Comparison of ENCODE assay signal across 8 cellular contexts in genomic region chr11:68004551-68005335, GRCh38. TPM values are rescaled to one million over a fixed set of nuclear protein-coding genes. Genes with fewer than 3 reads are reported as not detected.
DNase-seq lines count a peak whose midpoint lies in the region; ATAC-seq and TF ChIP-seq lines count a peak whose summit lies in the region.

No MANE protein-coding gene starts in this region.

- H3K9me3 Mint-ChIP-seq in naive thymus-derived CD4-positive, alpha-beta T cell, result peaks cover 0 to 1% (median 0%) of the 10 kb centered on the region in 11 donors

- TF ChIP-seq CTCF in BJ (IDR thresholded peaks at IDR 0.05; ENCODE audit: insufficient read depth, low read depth, low read length) (no peak), IMR-90 (conservative IDR thresholded peaks at IDR 0.05; ENCODE audit: low read depth, low read length) (no peak), testis (IDR thresholded peaks at IDR 0.05) (no peak)

- H3K14ac ChIP-seq in IMR-90 (replicated peaks; ENCODE audit: low read depth, low read length), result peak overlapping the region; percentile 58; the same call in 1 of the 2 replicates

- in situ Hi-C loops in IMR-90 (cut with MboI; ENCODE audit: low sequenced_read_pairs) (no loop called here), T47D (cut with HindIII; ENCODE audit: low pct_unique_long_range_greater_than_20kb, low sequenced_read_pairs) (no loop called here)

- H3K4me3 ChIP-seq in BJ (ENCODE audit: low read depth, low read length), result peak overlapping the region; percentile 71; the same call in 1 of the 2 replicates
- no peak overlapping the region for H3K4me3 ChIP-seq in IMR-90 (ENCODE audit: insufficient read depth, low read depth, low read length)
- peak overlapping the region; percentile 64 for H3K4me3 ChIP-seq in naive thymus-derived CD4-positive, alpha-beta T cell (ENCODE audit: low read length)
- H3K4me3 ChIP-seq in testis, result no peak overlapping the region

- peak overlapping the region; percentile 10; the same call in 1 of the 2 replicates for H3K18ac ChIP-seq in IMR-90 (ENCODE audit: low read depth, low read length)

- H3K4me1 ChIP-seq in IMR-90 (ENCODE audit: control insufficient read depth, insufficient read depth, low read length), result peaks cover 9% of the 10 kb centered on the region
- H3K4me1 ChIP-seq in naive thymus-derived CD4-positive, alpha-beta T cell (ENCODE audit: control insufficient read depth in 2 of 2, insufficient read depth in 2 of 2, low read length in 2 of 2), result peaks cover 6 to 8% of the 10 kb centered on the region in 2 donors
- peaks cover 4% of the 10 kb centered on the region for H3K4me1 ChIP-seq in testis

- H3K4ac ChIP-seq in IMR-90 (ENCODE audit: low read depth, low read length), result peak overlapping the region; percentile 91

- POLR2A ChIA-PET in BJ (lab: Charles Lee), result no interaction called here
- POLR2A ChIA-PET in IMR-90 (lab: Charles Lee; ENCODE audit: unreplicated experiment), result no interaction called here
- POLR2A ChIA-PET in naive thymus-derived CD4-positive, alpha-beta T cell (lab: Charles Lee), result no interaction called here

- no peaks in the 10 kb centered on the region for H3K36me3 Mint-ChIP-seq in naive thymus-derived CD4-positive, alpha-beta T cell

- peak overlapping the region; percentile 15 to 74; a peak in 2 of 4 replicates for H4K8ac ChIP-seq in IMR-90 (ENCODE audit: low read depth in 2 of 2, low read length in 2 of 2)

- peak overlapping the region; percentile 43; the same call in 1 of the 2 replicates for H4K91ac ChIP-seq in IMR-90 (ENCODE audit: insufficient read depth, low read depth, low read length)

- CTCF ChIA-PET in BJ (lab: Yijun Ruan, JAX) (no interaction called here), IMR-90 (lab: Yijun Ruan, JAX) (no interaction called here)
- CTCF ChIA-PET in naive thymus-derived CD4-positive, alpha-beta T cell (lab: Charles Lee), result no interaction called here

- no peak overlapping the region for H3K27ac ChIP-seq in IMR-90 (ENCODE audit: insufficient read depth, low read length)
- H3K27ac ChIP-seq in naive thymus-derived CD4-positive, alpha-beta T cell (ENCODE audit: low read depth, low read length), result no peak overlapping the region
- no peak overlapping the region for H3K27ac ChIP-seq in testis

- peaks cover 8% of the 10 kb centered on the region; the same call in 1 of the 2 replicates for H3K9me1 ChIP-seq in IMR-90 (ENCODE audit: insufficient read depth, low read length)

- H3K4me2 ChIP-seq in IMR-90 (ENCODE audit: low read depth, low read length), result peak overlapping the region; percentile 95

- peak overlapping the region; percentile 28; the same call in 1 of the 2 replicates for H4K5ac ChIP-seq in IMR-90 (ENCODE audit: low read depth, low read length)

- peak overlapping the region; percentile 78 to 93 (median 85) for H3K4me3 Mint-ChIP-seq in naive thymus-derived CD4-positive, alpha-beta T cell

- DNase-seq in BJ (ENCODE audit: low read depth) (no peak), IMR-90 (no peak), T47D (ENCODE audit: low read depth in 1 of 2, low spot score in 1 of 2) (peak; percentile 87 to 99), testis (no peak), NCI-H2081 (lab: John Stamatoyannopoulos, UW) (no peak), NCI-H345 (lab: John Stamatoyannopoulos, UW) (no peak), AG20443 (ENCODE audit: low spot score) (no peak)
- DNase-seq in naive thymus-derived CD4-positive, alpha-beta T cell, result no peak

- no peak overlapping the region for H2BK15ac ChIP-seq in IMR-90 (ENCODE audit: low read depth, low read length)

- peaks cover 0 to 6% of the 10 kb centered on the region in 2 experiments; a peak in 2 of 4 replicates for H3K79me1 ChIP-seq in IMR-90 (ENCODE audit: low read depth in 1 of 2, low read length in 2 of 2)

- H3K36me3 ChIP-seq in BJ (ENCODE audit: control insufficient read depth, insufficient read depth, low read length) (no peaks in the 10 kb centered on the region), IMR-90 (ENCODE audit: control insufficient read depth, insufficient read depth, low read length) (no peaks in the 10 kb centered on the region), testis (ENCODE audit: low read depth, missing control alignments) (no peaks in the 10 kb centered on the region)
- no peaks in the 10 kb centered on the region for H3K36me3 ChIP-seq in naive thymus-derived CD4-positive, alpha-beta T cell (ENCODE audit: control insufficient read depth in 2 of 3, insufficient read depth in 3 of 3, low read length in 3 of 3)

- H2AK9ac ChIP-seq in IMR-90 (replicated peaks; ENCODE audit: low read depth, low read length, poor library complexity), result peak overlapping the region; percentile 93

- no peaks in the 10 kb centered on the region for H4K20me1 ChIP-seq in IMR-90 (ENCODE audit: insufficient read depth, low read length)

- peaks cover 7 to 31% (median 27%) of the 10 kb centered on the region in 7 donors for H3K4me1 Mint-ChIP-seq in naive thymus-derived CD4-positive, alpha-beta T cell

- no peak overlapping the region for H3K9ac ChIP-seq in IMR-90 (ENCODE audit: low read depth, low read length)

- H3K27ac Mint-ChIP-seq in naive thymus-derived CD4-positive, alpha-beta T cell, result peak overlapping the region in 8 of 9 donors; percentile 37 to 92 (median 82)

- H3K9me3 ChIP-seq in IMR-90 (ENCODE audit: control insufficient read depth, insufficient read depth, low read length) (no peaks in the 10 kb centered on the region), testis (no peaks in the 10 kb centered on the region)
- no peaks in the 10 kb centered on the region for H3K9me3 ChIP-seq in naive thymus-derived CD4-positive, alpha-beta T cell (ENCODE audit: control insufficient read depth in 2 of 3, low read length in 3 of 3)

- no peaks in the 10 kb centered on the region for H3K27me3 Mint-ChIP-seq in naive thymus-derived CD4-positive, alpha-beta T cell

- intact Hi-C loops in IMR-90 (cut with micrococcal nuclease) (no loop called here), testis (cut with DNase I; ENCODE audit: low total_unique reads) (no loop called here)
- intact Hi-C loops in naive thymus-derived CD4-positive, alpha-beta T cell (cut with micrococcal nuclease), result loop anchor here (1.0 to 10.0 kb wide), 4 partner anchors 26 to 270 kb away; partner anchors contain the start of genes CHKA (in 2 of the 2), C11orf24 (in 1 of the 2) and NDUFS8 (in 1 of the 2)

- no peak overlapping the region for H2BK120ac ChIP-seq in IMR-90 (ENCODE audit: low read depth, low read length)

- BruUV-seq in IMR-90 (replicated peaks; lab: Mats Ljungman, UMichigan), result no TSS peak

- no peaks in the 10 kb centered on the region for H3K27me3 ChIP-seq in BJ (ENCODE audit: control insufficient read depth, insufficient read depth, low read length)
- no peaks in the 10 kb centered on the region for H3K27me3 ChIP-seq in IMR-90 (ENCODE audit: control insufficient read depth, insufficient read depth, low read length)
- H3K27me3 ChIP-seq in naive thymus-derived CD4-positive, alpha-beta T cell (ENCODE audit: control insufficient read depth in 2 of 2, insufficient read depth in 2 of 2, low read length in 2 of 2), result no peaks in the 10 kb centered on the region
- no peaks in the 10 kb centered on the region for H3K27me3 ChIP-seq in testis

- no peak for TF ChIP-seq POLR2A in IMR-90 (IDR thresholded peaks at IDR 0.05; ENCODE audit: low read depth, low read length)
- TF ChIP-seq POLR2A in testis (IDR thresholded peaks at IDR 0.05), result no peak

- H3K23ac ChIP-seq in IMR-90 (ENCODE audit: low read depth, low read length), result no peak overlapping the region

- no peak overlapping the region for H2BK5ac ChIP-seq in IMR-90 (ENCODE audit: low read depth, low read length, poor library complexity, severe bottlenecking)

- peak overlapping the region; percentile 83 for H2AFZ ChIP-seq in IMR-90 (replicated peaks; ENCODE audit: low read length, poor library complexity)

- no peak overlapping the region for H3K56ac ChIP-seq in IMR-90 (ENCODE audit: extremely low read depth, insufficient read depth, low read length)

- H2AK5ac ChIP-seq in IMR-90 (ENCODE audit: low read depth, low read length), result peak overlapping the region; percentile 90

- no peak for ATAC-seq in IMR-90 (ENCODE audit: low read depth)
- ATAC-seq in naive thymus-derived CD4-positive, alpha-beta T cell, result no peak

- no peak overlapping the region for H2BK20ac ChIP-seq in IMR-90 (ENCODE audit: low read depth, low read length)

- no peak for TF ChIP-seq RAD21 in IMR-90 (IDR thresholded peaks at IDR 0.05; ENCODE audit: low read length)

- 90% methylated on average over 4 of the region's 14 CpGs; no CpG with 5 or more reads in 1 of the 2 experiments for WGBS in IMR-90 (ENCODE audit: extremely low coverage in 2 of 2, insufficient read length in 1 of 2), 2 experiments
- 70 to 80% methylated on average over 14 of the region's 14 CpGs for WGBS in testis, 2 donors

- dilution Hi-C loops in IMR-90 (cut with HindIII; ENCODE audit: low sequenced_read_pairs, unreplicated experiment), result no loop called here

RNA-seq across cellular contexts. Expression of gene UNC93B1, which starts 0.8 kb away (rescaled TPM):
- polyA plus RNA-seq in BJ (2011; rRNA removed), result 23.6 and 38.0 TPM in 2 replicates
- 25.3 and 36.5 TPM in 2 replicates for polyA minus RNA-seq in BJ (2011; rRNA and poly(A)+ RNA removed)
- total RNA-seq in IMR-90 (2012; rRNA removed), result 10.6 and 10.9 TPM in 2 replicates
- polyA plus RNA-seq in IMR-90 (2012; rRNA removed), result 18.8 and 19.2 TPM in 2 replicates
- 10.1 and 28.4 TPM in 2 replicates for polyA plus RNA-seq in IMR-90 (2012; cell fraction: cytosol; rRNA removed)
- 48.5 and 108 TPM in 2 replicates for polyA plus RNA-seq in IMR-90 (2012; cell fraction: nucleus; rRNA removed; ENCODE audit: low replicate concordance)
- 10 to 100 TPM; 10.1 to 76.3 (median 21.1) TPM for total RNA-seq in naive thymus-derived CD4-positive, alpha-beta T cell
- polyA plus RNA-seq in naive thymus-derived CD4-positive, alpha-beta T cell, result 10 to 100 TPM in 1 of 2 donors, 1 to 10 TPM in 1; 4.3 to 12.7 TPM
- total RNA-seq in testis, result 10 to 100 TPM in 1 of 2 donors, 1 to 10 TPM in 1; 5.3 to 12.3 TPM
- polyA plus RNA-seq in testis (ENCODE audit: insufficient read depth, low read depth, low replicate concordance), result 7.9 TPM

RNA-seq across cellular contexts. Expression of gene ALDH3B1, which starts 5.4 kb away (rescaled TPM):
- polyA plus RNA-seq in BJ (2011; rRNA removed) (48.4 and 74.2 TPM in 2 replicates), IMR-90 (2012; rRNA removed) (22.8 and 28.5 TPM in 2 replicates), testis (ENCODE audit: insufficient read depth, low read depth, low replicate concordance) (8.1 TPM)
- polyA minus RNA-seq in BJ (2011; rRNA and poly(A)+ RNA removed), result 12.8 and 17.3 TPM in 2 replicates
- total RNA-seq in IMR-90 (2012; rRNA removed) (11.8 and 11.9 TPM in 2 replicates), testis (1 to 10 TPM; 4.4 to 5.3 TPM)
- polyA plus RNA-seq in IMR-90 (2012; cell fraction: cytosol; rRNA removed), result 18.0 and 34.9 TPM in 2 replicates
- polyA plus RNA-seq in IMR-90 (2012; cell fraction: nucleus; rRNA removed; ENCODE audit: low replicate concordance), result 29.6 and 66.4 TPM in 2 replicates
- 10 to 100 TPM in 1 of 5 experiments, 1 to 10 TPM in 1, under 1 TPM in 2, not detected in 1; 0.57 to 29.5 (median 1.9) TPM for total RNA-seq in naive thymus-derived CD4-positive, alpha-beta T cell
- polyA plus RNA-seq in naive thymus-derived CD4-positive, alpha-beta T cell, result under 1 TPM in 1 of 2 donors, not detected in 1; 0.05 TPM

RNA-seq across cellular contexts. Expression of gene NDUFS8, which starts 25.7 kb away (rescaled TPM):
- polyA plus RNA-seq in BJ (2011; rRNA removed), result 75.1 and 101 TPM in 2 replicates
- 64.3 and 87.3 TPM in 2 replicates for polyA minus RNA-seq in BJ (2011; rRNA and poly(A)+ RNA removed)
- total RNA-seq in IMR-90 (2012; rRNA removed), result 80.0 and 85.9 TPM in 2 replicates
- polyA plus RNA-seq in IMR-90 (2012; rRNA removed), result 131 and 165 TPM in 2 replicates
- polyA plus RNA-seq in IMR-90 (2012; cell fraction: cytosol; rRNA removed), result 305 and 345 TPM in 2 replicates
- polyA plus RNA-seq in IMR-90 (2012; cell fraction: nucleus; rRNA removed; ENCODE audit: low replicate concordance), result 87.1 and 239 TPM in 2 replicates
- 100 to 1,000 TPM in 1 of 5 experiments, 10 to 100 TPM in 4; 67.1 to 126 (median 80.1) TPM for total RNA-seq in naive thymus-derived CD4-positive, alpha-beta T cell
- 100 to 1,000 TPM; 172 to 197 TPM for polyA plus RNA-seq in naive thymus-derived CD4-positive, alpha-beta T cell
- total RNA-seq in testis, result 100 to 1,000 TPM; 184 to 196 TPM
- 149 TPM for polyA plus RNA-seq in testis (ENCODE audit: insufficient read depth, low read depth, low replicate concordance)

RNA-seq across cellular contexts. Expression of gene TCIRG1, which starts 34.1 kb away (rescaled TPM):
- 56.0 and 111 TPM in 2 replicates for polyA plus RNA-seq in BJ (2011; rRNA removed)
- polyA minus RNA-seq in BJ (2011; rRNA and poly(A)+ RNA removed), result 58.8 and 76.7 TPM in 2 replicates
- 25.3 and 30.8 TPM in 2 replicates for total RNA-seq in IMR-90 (2012; rRNA removed)
- 117 and 148 TPM in 2 replicates for polyA plus RNA-seq in IMR-90 (2012; rRNA removed)
- polyA plus RNA-seq in IMR-90 (2012; cell fraction: cytosol; rRNA removed), result 31.2 and 68.1 TPM in 2 replicates
- polyA plus RNA-seq in IMR-90 (2012; cell fraction: nucleus; rRNA removed; ENCODE audit: low replicate concordance), result 905 and 2,934 TPM in 2 replicates
- total RNA-seq in naive thymus-derived CD4-positive, alpha-beta T cell, result 100 to 1,000 TPM; 164 to 381 (median 194) TPM
- 10 to 100 TPM; 27.3 to 39.0 TPM for polyA plus RNA-seq in naive thymus-derived CD4-positive, alpha-beta T cell
- 10 to 100 TPM; 52.8 to 53.6 TPM for total RNA-seq in testis
- 22.2 TPM for polyA plus RNA-seq in testis (ENCODE audit: insufficient read depth, low read depth, low replicate concordance)

Comparison
In these comparisons a context has a peak if more than half of its experiments do, and no peak if none do; other contexts are left out.
1. DNase-seq: peak in T47D (2 of 2); none in BJ (single experiment), IMR-90 (single experiment), naive thymus-derived CD4-positive, alpha-beta T cell (0 of 9), testis (single experiment), NCI-H2081 (0 of 2), NCI-H345 (single experiment) and AG20443 (single experiment).
2. H3K4me3 ChIP-seq: peak in BJ (single experiment) and naive thymus-derived CD4-positive, alpha-beta T cell (single experiment); none in IMR-90 (single experiment) and testis (0 of 2).
3. intact Hi-C loops: an anchor here in naive thymus-derived CD4-positive, alpha-beta T cell (1.0 to 10.0 kb wide); none called in IMR-90 and testis.